18 cellular contexts compared by ENCODE assay signal in the genomic region with DNA sequence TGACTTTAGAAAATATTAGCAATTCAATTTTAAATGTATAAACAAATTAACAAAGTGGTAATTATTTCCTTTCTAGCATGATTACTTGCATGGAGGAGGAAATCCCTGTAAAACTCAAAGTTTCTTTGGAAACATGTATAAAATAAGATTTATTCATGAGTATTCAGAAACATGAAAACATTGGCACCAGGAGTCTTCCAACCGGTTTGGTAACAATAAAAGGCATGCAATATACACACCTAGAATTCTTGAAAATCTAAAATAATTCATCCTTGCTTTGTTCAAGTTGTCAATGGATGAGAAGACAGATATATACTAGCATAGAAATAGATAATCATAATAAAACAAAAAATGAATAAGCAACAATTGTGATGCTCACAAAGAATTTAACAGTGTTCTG.
"Had no signal": no experiment of that assay in that cellular context is flagged by ENCODE, and none has a peak within 500 bp of the region (broad histone marks: within the 10 kb centered on the region; RNA-seq: fewer than 3 reads in every experiment).

No MANE protein-coding gene starts in this region.

- H3K36me3 ChIP-seq: colonic mucosa, prostate gland, tibial nerve had no signal

- H3K27me3 ChIP-seq: colonic mucosa, foreskin keratinocyte, tibial nerve had no signal

- H3K4me1 ChIP-seq: colonic mucosa, parathyroid adenoma, prostate gland, tibial nerve had no signal

- H3K27ac ChIP-seq: colonic mucosa, foreskin keratinocyte, parathyroid adenoma, prostate gland, tibial nerve had no signal

- H3K4me3 ChIP-seq: colonic mucosa, lung, prostate gland, tibial nerve had no signal

- DNase-seq: colonic mucosa; dermis blood vessel endothelial cell; erythroblast; immature natural killer cell; kidney; left cardiac atrium; left ventricle myocardium superior; mesenchymal stem cell; naive B cell; nephron progenitor cell; stimulated activated CD4-positive, alpha-beta T cell treated with anti-CD3 and anti-CD28 coated beads, Interleukin-4, amount 100 ng/mL, for 1 hour; stimulated activated CD8-positive, alpha-beta memory T cell treated with anti-CD3 and anti-CD28 coated beads, Interleukin-4, amount 100 ng/mL, for 48 hours; stimulated activated naive CD8-positive, alpha-beta T cell treated with anti-CD3 and anti-CD28 coated beads, Interleukin-15, Interleukin-2, amounts not matched to agents 100 U/mL and 50 U/mL, for 24 hours had no signal

- H3K9me3 ChIP-seq: colonic mucosa, prostate gland, tibial nerve had no signal
